In genomic region chr3:140470211-140470610, GRCh38 we compare ENCODE assay signal across 31 cellular contexts.
"Had no signal": no experiment of that assay in that cellular context is flagged by ENCODE, and none has a peak within 500 bp of the region (broad histone marks: within the 10 kb centered on the region; RNA-seq: fewer than 3 reads in every experiment).

No MANE protein-coding gene starts in this region.

- H3K9me3 Mint-ChIP-seq: dendritic cell treated with granulocyte-macrophage colony-stimulating factor and Interleukin-4, amounts not matched to agents 40 ng/mL and 50 ng/mL, for 4 days; memory B cell; mesothelial cell of epicardium; natural killer cell treated with Interleukin-12 subunit alpha and Interleukin-12 subunit beta and Interleukin-15 and Interleukin-18, amount 100 ng/mL, for 72 hours; neural crest cell; stimulated activated memory B cell treated with anti-CD40 and anti-IgM and Interleukin-4, amounts not matched to agents 10 μg/mL and 1 μg/mL and 100 μg/mL, for 72 hours had no signal

- H3K9ac ChIP-seq: parathyroid adenoma had no signal

- DNase-seq: cerebellar nuclear complex; effector memory CD4-positive, alpha-beta T cell; erythroblast; esophagus squamous epithelium; foreskin melanocyte; hypothalamus; kidney; mucosa of descending colon; naive B cell; sigmoid colon; stimulated activated CD4-positive, alpha-beta T cell treated with anti-CD3 and anti-CD28 coated beads, Interleukin-2, amount 100 ng/mL, for 24 hours; stimulated activated CD4-positive, alpha-beta T cell treated with anti-CD3 and anti-CD28 coated beads, Interleukin-4, amount 100 ng/mL, for 24 hours; stimulated activated naive CD8-positive, alpha-beta T cell treated with anti-CD3 and anti-CD28 coated beads, Interleukin-15, Interleukin-2, amounts not matched to agents 100 U/mL and 50 U/mL, for 24 hours; substantia nigra; testis; tibial artery; uterus had no signal

- H3K4me1 Mint-ChIP-seq: memory B cell; naive B cell; stimulated activated memory B cell treated with anti-CD40 and anti-IgM and Interleukin-4, amounts not matched to agents 10 μg/mL and 1 μg/mL and 100 μg/mL, for 72 hours had no signal

- H3K4me3 Mint-ChIP-seq: dendritic cell treated with granulocyte-macrophage colony-stimulating factor and Interleukin-4, amounts not matched to agents 40 ng/mL and 50 ng/mL, for 4 days; memory B cell; mesothelial cell of epicardium; naive B cell; natural killer cell treated with Interleukin-12 subunit alpha and Interleukin-12 subunit beta and Interleukin-15 and Interleukin-18, amount 100 ng/mL, for 72 hours; neural crest cell; stimulated activated memory B cell treated with anti-CD40 and anti-IgM and Interleukin-4, amounts not matched to agents 10 μg/mL and 1 μg/mL and 100 μg/mL, for 72 hours had no signal

- ATAC-seq: left lobe of liver; mucosa of descending colon; stimulated activated memory B cell treated with anti-CD40 and anti-IgM and Interleukin-4, amounts not matched to agents 10 μg/mL and 1 μg/mL and 100 μg/mL, for 72 hours; stimulated activated naive CD8-positive, alpha-beta T cell treated with anti-CD3 and anti-CD28 coated beads, Interleukin-15, Interleukin-2, amounts not matched to agents 100 U/mL and 50 U/mL, for 24 hours had no signal

- H3K9me3 ChIP-seq: esophagus squamous epithelium, mucosa of descending colon, right atrium auricular region, sigmoid colon, testis, tibial artery, upper lobe of left lung, uterus had no signal

- H3K27me3 ChIP-seq: esophagus squamous epithelium, right atrium auricular region, sigmoid colon, testis, tibial artery, upper lobe of left lung, uterus had no signal

- H3K4me3 ChIP-seq: esophagus squamous epithelium, lung, mucosa of descending colon, right atrium auricular region, sigmoid colon, testis, tibial artery, upper lobe of left lung, uterus had no signal

- H2AFZ ChIP-seq: parathyroid adenoma had no signal

- FAIRE-seq: colon, endometrium, kidney had no signal

- H3K27me3 Mint-ChIP-seq: dendritic cell treated with granulocyte-macrophage colony-stimulating factor and Interleukin-4, amounts not matched to agents 40 ng/mL and 50 ng/mL, for 4 days; stimulated activated memory B cell treated with anti-CD40 and anti-IgM and Interleukin-4, amounts not matched to agents 10 μg/mL and 1 μg/mL and 100 μg/mL, for 72 hours had no signal

- H3K36me3 Mint-ChIP-seq: memory B cell; naive B cell; natural killer cell treated with Interleukin-12 subunit alpha and Interleukin-12 subunit beta and Interleukin-15 and Interleukin-18, amount 100 ng/mL, for 72 hours; stimulated activated memory B cell treated with anti-CD40 and anti-IgM and Interleukin-4, amounts not matched to agents 10 μg/mL and 1 μg/mL and 100 μg/mL, for 72 hours had no signal

- H3K36me3 ChIP-seq: esophagus squamous epithelium, right atrium auricular region, sigmoid colon, tibial artery, upper lobe of left lung, uterus had no signal

- H3K4me1 ChIP-seq: esophagus squamous epithelium, parathyroid adenoma, right atrium auricular region, sigmoid colon, tibial artery, uterus had no signal

- H3K27ac Mint-ChIP-seq: dendritic cell treated with granulocyte-macrophage colony-stimulating factor and Interleukin-4, amounts not matched to agents 40 ng/mL and 50 ng/mL, for 4 days; memory B cell; mesothelial cell of epicardium; naive B cell; natural killer cell treated with Interleukin-12 subunit alpha and Interleukin-12 subunit beta and Interleukin-15 and Interleukin-18, amount 100 ng/mL, for 72 hours; progenitor cell of endocrine pancreas; stimulated activated memory B cell treated with anti-CD40 and anti-IgM and Interleukin-4, amounts not matched to agents 10 μg/mL and 1 μg/mL and 100 μg/mL, for 72 hours had no signal

- H3K27ac ChIP-seq: esophagus squamous epithelium, parathyroid adenoma, right atrium auricular region, sigmoid colon, tibial artery, upper lobe of left lung, uterus had no signal
